24 cellular contexts compared by ENCODE assay signal in genomic region chr4:148823419-148823769, GRCh38.
A peak's percentile ranks its signal among the peaks of the same experiment; 100 is the strongest.
DNase-seq lines count a peak whose midpoint lies in the region; ATAC-seq and TF ChIP-seq lines count a peak whose summit lies in the region.
"Had no signal": no experiment of that assay in that cellular context is flagged by ENCODE, and none has a peak within 500 bp of the region (broad histone marks: within the 10 kb centered on the region; RNA-seq: fewer than 3 reads in every experiment).

No MANE protein-coding gene starts in this region.

- H3K4me3 ChIP-seq in HUES6 (ENCODE audit: low read depth, low read length), result no peak overlapping the region
- H3K4me3 ChIP-seq: A549; BLaER1 treated with 17β-estradiol and CSF1 and Interleukin-3, amounts not matched to agents 10 nM and 100 nM; GM12878; GM23248; HAP-1 had no signal

- H3K4me1 ChIP-seq in HUES6 (ENCODE audit: control insufficient read depth, insufficient read depth, low read length), result no peaks in the 10 kb centered on the region
- H3K4me1 ChIP-seq: A549; BE2C; BLaER1 treated with 17β-estradiol and CSF1 and Interleukin-3, amounts not matched to agents 10 nM and 100 nM had no signal

- H3K9ac ChIP-seq in HUES6 (ENCODE audit: low read length), result no peak overlapping the region
- H3K9ac ChIP-seq: BLaER1 treated with 17β-estradiol and CSF1 and Interleukin-3, amounts not matched to agents 10 nM and 100 nM; GM23248 had no signal

- H3K9me3 Mint-ChIP-seq in nephron progenitor cell, result peaks cover 7% of the 10 kb centered on the region
- H3K9me3 Mint-ChIP-seq: CD4-positive, alpha-beta T cell had no signal

- ATAC-seq in left colon (peak; percentile 55), HG02623 (IDR thresholded peaks at IDR 0.05; ENCODE audit: unreplicated experiment) (no peak)
- ATAC-seq: A549, GM12878 had no signal

- H3K36me3 ChIP-seq in HUES6 (ENCODE audit: control insufficient read depth, insufficient read depth, low read length), result no peaks in the 10 kb centered on the region
- H3K36me3 ChIP-seq: BE2C; BLaER1 treated with 17β-estradiol and CSF1 and Interleukin-3, amounts not matched to agents 10 nM and 100 nM; HAP-1 had no signal

- intact Hi-C loops in left colon (cut with DNase I, micrococcal nuclease), result no loop called here

- no peak for TF ChIP-seq CTCF in nephron progenitor cell (IDR thresholded peaks at IDR 0.05)

- no peaks in the 10 kb centered on the region for H3K27me3 Mint-ChIP-seq in nephron progenitor cell (ENCODE audit: low read depth, poor library complexity)
- H3K27me3 Mint-ChIP-seq: CD4-positive, alpha-beta T cell had no signal

- no peaks in the 10 kb centered on the region for H3K36me3 Mint-ChIP-seq in nephron progenitor cell (ENCODE audit: low read depth)
- H3K36me3 Mint-ChIP-seq: CD14-positive monocyte; CD8-positive, alpha-beta memory T cell had no signal

- DNase-seq in left colon, result no peak
- no peak for DNase-seq in nephron progenitor cell
- no peak for DNase-seq in hypothalamus (lab: John Stamatoyannopoulos, UW)
- DNase-seq in HuH-7 (ENCODE audit: low spot score), result no peak
- no peak for DNase-seq in NCI-H1092 treated with DMSO at 0.1 percent for 48 hours (lab: John Stamatoyannopoulos, UW)
- DNase-seq: 8988T; ACHN; AML-193; BE2C; CD4-positive, alpha-beta T cell; CD8-positive, alpha-beta memory T cell; DMS 273 treated with DMSO at 0.1 percent for 48 hours; DMS79; EL; GDM1; GM23248; HFFc6 had no signal

- H3K27ac ChIP-seq in HUES6 (ENCODE audit: low read depth, low read length), result 0 out of 2 replicates have a peak overlapping the region, but pooled peaks have one; percentile 33
- H3K27ac ChIP-seq: A549; BLaER1 treated with 17β-estradiol and CSF1 and Interleukin-3, amounts not matched to agents 10 nM and 100 nM; GM23248 had no signal

- no peak overlapping the region for H3K4me3 Mint-ChIP-seq in nephron progenitor cell
- H3K4me3 Mint-ChIP-seq: CD14-positive monocyte; CD4-positive, alpha-beta T cell; CD8-positive, alpha-beta memory T cell; HFFc6 had no signal

- no peaks in the 10 kb centered on the region for H3K9me3 ChIP-seq in HUES6 (ENCODE audit: control insufficient read depth, insufficient read depth, low read depth, low read length)
- H3K9me3 ChIP-seq: A549; BE2C; BLaER1 treated with 17β-estradiol and CSF1 and Interleukin-3, amounts not matched to agents 10 nM and 100 nM; HAP-1 had no signal

- H3K27me3 ChIP-seq in HUES6 (ENCODE audit: control insufficient read depth, insufficient read depth, low read length), result no peaks in the 10 kb centered on the region
- H3K27me3 ChIP-seq: BLaER1 treated with 17β-estradiol and CSF1 and Interleukin-3, amounts not matched to agents 10 nM and 100 nM had no signal

- peak overlapping the region; percentile 22 for H3K27ac Mint-ChIP-seq in nephron progenitor cell
- H3K27ac Mint-ChIP-seq: CD4-positive, alpha-beta T cell; CD8-positive, alpha-beta memory T cell; HFFc6 had no signal

- H3K4me1 Mint-ChIP-seq in nephron progenitor cell, result peaks cover 5% of the 10 kb centered on the region
- H3K4me1 Mint-ChIP-seq: CD14-positive monocyte; CD8-positive, alpha-beta memory T cell had no signal
